In the genomic region with DNA sequence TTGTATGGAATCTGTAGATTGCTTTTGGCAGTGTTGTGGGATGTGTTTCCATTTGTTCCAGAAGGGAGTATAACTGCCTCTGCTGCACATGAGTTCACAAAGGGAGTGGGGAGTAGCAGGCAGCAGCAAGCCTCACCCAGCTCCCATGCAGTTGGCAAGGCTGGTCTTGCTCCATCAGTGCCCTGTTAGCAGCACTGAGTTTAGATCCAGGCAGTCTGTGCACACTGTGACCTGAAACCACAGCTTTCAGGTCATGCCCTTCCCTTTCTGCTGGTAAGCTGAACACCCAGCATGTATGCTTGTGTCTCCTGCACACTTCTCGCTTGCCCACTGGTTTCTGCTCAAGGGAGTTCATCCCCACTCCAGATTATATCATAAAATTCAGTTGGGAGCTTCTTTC, we compare ENCODE assay signal across 21 cellular contexts. TPM values are rescaled to one million over a fixed set of nuclear protein-coding genes. Genes with fewer than 3 reads are reported as not detected.
DNase-seq lines count a peak whose midpoint lies in the region; ATAC-seq and TF ChIP-seq lines count a peak whose summit lies in the region.
"Had no signal": no experiment of that assay in that cellular context is flagged by ENCODE, and none has a peak within 500 bp of the region (broad histone marks: within the 10 kb centered on the region; RNA-seq: fewer than 3 reads in every experiment).

No MANE protein-coding gene starts in this region.

- no peak for TF ChIP-seq CTCF in HEK293 (tag by site-specific recombination; IDR thresholded peaks at IDR 0.05)
- TF ChIP-seq CTCF in MM.1S (IDR thresholded peaks at IDR 0.05; ENCODE audit: low read length): no peak

- peak; percentile 24 for DNase-seq in MM.1S
- DNase-seq in posterior vena cava (ENCODE audit: low spot score): peak; percentile 10
- DNase-seq in NCI-H774 (lab: John Stamatoyannopoulos, UW): no peak
- DNase-seq in SIG-M5 treated with dmso at 0.1 percent for 504 hours (lab: John Stamatoyannopoulos, UW; ENCODE audit: unreplicated experiment): no peak
- DNase-seq in NCI-H2171 (lab: John Stamatoyannopoulos, UW): no peak
- DNase-seq: caudate nucleus; EL; HFFc6; KBM-7; kidney glomerular epithelial cell; NCI-H1105; NCI-H1930; NCI-H69; occipital lobe; stimulated activated CD4-positive, alpha-beta T cell treated with anti-CD3 and anti-CD28 coated beads, Interleukin-12 subunit alpha, Interleukin-12 subunit beta, amount 100 ng/mL, for 4 hours; stimulated activated CD4-positive, alpha-beta T cell treated with anti-CD3 and anti-CD28 coated beads, Interleukin-4, amount 100 ng/mL, for 4 hours; stimulated activated naive CD4-positive, alpha-beta T cell had no signal

- H3K36me3 ChIP-seq in HEK293 (ENCODE audit: control insufficient read depth in 2 of 2, insufficient read depth in 1 of 2, low read length in 2 of 2) (no peaks in the 10 kb centered on the region), MM.1S (replicated peaks; ENCODE audit: insufficient read depth, low read length) (no peaks in the 10 kb centered on the region)
- H3K36me3 ChIP-seq: ascending aorta had no signal

- intact Hi-C loops in posterior vena cava (cut with DNase I): no loop called here

- H2AFZ ChIP-seq in MM.1S (ENCODE audit: low read length): no peak overlapping the region

- H3K9me3 ChIP-seq in HEK293 (ENCODE audit: control insufficient read depth, insufficient read depth, low read depth, low read length) (no peaks in the 10 kb centered on the region), MM.1S (replicated peaks; ENCODE audit: insufficient read depth, low read length) (no peaks in the 10 kb centered on the region)
- H3K9me3 ChIP-seq: ascending aorta had no signal

- POLR2A ChIA-PET in HEK293 (lab: Yijun Ruan, JAX): no interaction called here

- peaks cover 10% of the 10 kb centered on the region for H3F3A ChIP-seq in MM.1S (ENCODE audit: insufficient read depth, low read length)

- H3K9me2 ChIP-seq in MM.1S (replicated peaks; ENCODE audit: insufficient read depth, low read length): no peaks in the 10 kb centered on the region

- H3K4me1 ChIP-seq in HEK293 (ENCODE audit: control insufficient read depth, insufficient read depth, low read length) (no peaks in the 10 kb centered on the region), MM.1S (ENCODE audit: low read length) (peaks cover 12% of the 10 kb centered on the region)

- H3K4me3 ChIP-seq in HEK293 (ENCODE audit: low read depth, low read length): no peak overlapping the region
- H3K4me3 ChIP-seq in MM.1S (ENCODE audit: low read length): no peak overlapping the region
- H3K4me3 ChIP-seq: ascending aorta had no signal

- ATAC-seq in esophagus mucosa: peak; percentile 51
- ATAC-seq: SK-N-SH treated with all-trans-retinoic acid at 6 μM for 48 hours had no signal

- CTCF ChIA-PET in HEK293 (lab: Yijun Ruan, JAX): interaction anchor here (0.5 to 0.6 kb wide), 2 partner anchors 23 to 157 kb away, joined by 3 to 6 read pairs; no protein-coding TSS in a partner anchor

- no peak overlapping the region for H3K27ac ChIP-seq in HEK293 (ENCODE audit: extremely low read depth, low read depth, low read length)
- H3K27ac ChIP-seq in MM.1S (ENCODE audit: low read length): no peak overlapping the region
- H3K27ac ChIP-seq: ascending aorta had no signal

- H4K20me1 ChIP-seq in MM.1S (ENCODE audit: insufficient read depth, low read length): no peaks in the 10 kb centered on the region

- H3K9ac ChIP-seq in MM.1S (ENCODE audit: low read length): no peak overlapping the region

- H3K27me3 ChIP-seq in MM.1S (replicated peaks; ENCODE audit: insufficient read depth, low read length): no peaks in the 10 kb centered on the region
- H3K27me3 ChIP-seq: ascending aorta had no signal

- H3K4me2 ChIP-seq in MM.1S (ENCODE audit: low read depth, low read length): no peak overlapping the region

- no peaks in the 10 kb centered on the region for H3K79me2 ChIP-seq in MM.1S (ENCODE audit: low read length)

TF ChIP-seq in HEK293, 187 proteins besides CTCF, POLR2A, EP300 and RAD21:
- TF ChIP-seq ZNF501 (tag by site-specific recombination; IDR thresholded peaks at IDR 0.05): no peak
- TF ChIP-seq ZIC2 (tag by site-specific recombination; IDR thresholded peaks at IDR 0.05): peak; percentile 54; the same call in 1 of the 2 replicates
TF ChIP-seq in HEK293: peak in this region for 1.

RNA-seq across cellular contexts. Expression of gene NUCB2, which starts 3.7 kb away (rescaled TPM):
- total RNA-seq in esophagus mucosa (93.7 TPM), posterior vena cava (100 to 1,000 TPM; 151 to 162 TPM)

Comparison
In these comparisons a context has a peak if more than half of its experiments do, and no peak if none do; other contexts are left out.
1. DNase-seq: peak in MM.1S (single experiment) and posterior vena cava (single experiment); none in NCI-H774 (single experiment), SIG-M5 treated with dmso at 0.1 percent for 504 hours (single experiment) and NCI-H2171 (single experiment).